In genomic region chrX:75273483-75273882, GRCh38 we compare ENCODE assay signal across 8 cellular contexts. TPM values are rescaled to one million over a fixed set of nuclear protein-coding genes. Genes with fewer than 3 reads are reported as not detected.
DNase-seq lines count a peak whose midpoint lies in the region; ATAC-seq and TF ChIP-seq lines count a peak whose summit lies in the region.

No MANE protein-coding gene starts in this region.

- peak in 1 of 5 donors; percentile 57 for DNase-seq in CD4-positive, alpha-beta memory T cell
- DNase-seq in M059J (ENCODE audit: low read depth) (peak; percentile 28), chondrocyte (ENCODE audit: low spot score) (no peak), hepatic stellate cell (ENCODE audit: low spot score) (no peak), activated gamma-delta T cell (lab: John Stamatoyannopoulos, UW) (no peak), G401 (ENCODE audit: low spot score) (no peak)

- H3K36me3 ChIP-seq in CD4-positive, alpha-beta memory T cell (ENCODE audit: insufficient read depth, low read length): no peaks in the 10 kb centered on the region
- H3K36me3 ChIP-seq in mesodermal cell (ENCODE audit: control insufficient read depth, insufficient read depth, low read length): no peaks in the 10 kb centered on the region

- H3K9me3 ChIP-seq in CD4-positive, alpha-beta memory T cell (ENCODE audit: control insufficient read depth in 1 of 2, low read length in 2 of 2): no peaks in the 10 kb centered on the region
- no peaks in the 10 kb centered on the region for H3K9me3 ChIP-seq in mesodermal cell (ENCODE audit: control insufficient read depth, low read length)

- WGBS in mesodermal cell (ENCODE audit: insufficient coverage in 2 of 2), 2 experiments: 60 to 73% methylated on average over 2 to 3 of the region's 7 CpGs

- no peaks in the 10 kb centered on the region for H3K9me3 Mint-ChIP-seq in CD4-positive, alpha-beta memory T cell
- peaks cover 24% of the 10 kb centered on the region for H3K9me3 Mint-ChIP-seq in chondrocyte (ENCODE audit: low read depth)

- peak overlapping the region; percentile 91 to 98 (median 94) for H3K27ac Mint-ChIP-seq in CD4-positive, alpha-beta memory T cell
- H3K27ac Mint-ChIP-seq in chondrocyte (ENCODE audit: unreplicated experiment): peak overlapping the region; percentile 97

- POLR2A ChIA-PET in CD4-positive, alpha-beta memory T cell (lab: Charles Lee; ENCODE audit: partially characterized antibody): interaction anchor here (1.3 to 1.9 kb wide), 6 partner anchors 10 to 982 kb away, joined by 4 to 13 read pairs (median 4); partner anchors contain the start of genes ABCB7, PBDC1 and RLIM

- H3K4me3 Mint-ChIP-seq in CD4-positive, alpha-beta memory T cell: peak overlapping the region; percentile 88 to 97 (median 94)
- peak overlapping the region; percentile 86 for H3K4me3 Mint-ChIP-seq in chondrocyte (ENCODE audit: unreplicated experiment)

- in situ Hi-C loops in G401 (cut with HindIII; ENCODE audit: low sequenced_read_pairs): no loop called here

- H3K27ac ChIP-seq in CD4-positive, alpha-beta memory T cell (ENCODE audit: low read depth, low read length): peak overlapping the region; percentile 83
- H3K27ac ChIP-seq in mesodermal cell (ENCODE audit: low read depth, low read length, severe bottlenecking): peak overlapping the region; percentile 45

- CTCF ChIA-PET in CD4-positive, alpha-beta memory T cell (lab: Charles Lee; ENCODE audit: partially characterized antibody): interaction anchor here (0.8 to 1.1 kb wide), 2 partner anchors 15 to 19 kb away, joined by 3 read pairs; no protein-coding TSS in a partner anchor

- H3K27me3 Mint-ChIP-seq in CD4-positive, alpha-beta memory T cell: no peaks in the 10 kb centered on the region
- no peaks in the 10 kb centered on the region for H3K27me3 Mint-ChIP-seq in chondrocyte (ENCODE audit: low read depth)

- H3K4me3 ChIP-seq in CD4-positive, alpha-beta memory T cell (ENCODE audit: low read length in 2 of 2): peak overlapping the region; percentile 31 to 64
- peak overlapping the region; percentile 61 for H3K4me3 ChIP-seq in mesodermal cell (ENCODE audit: extremely low read depth, insufficient read depth, low read length, poor library complexity, severe bottlenecking)

- H3K4me1 Mint-ChIP-seq in CD4-positive, alpha-beta memory T cell: peaks cover 20 to 57% (median 41%) of the 10 kb centered on the region in 4 donors
- H3K4me1 Mint-ChIP-seq in chondrocyte (ENCODE audit: low read depth): peaks cover 34% of the 10 kb centered on the region

- H3K4me1 ChIP-seq in CD4-positive, alpha-beta memory T cell (ENCODE audit: insufficient read depth, low read length): peaks cover 43% of the 10 kb centered on the region
- H3K4me1 ChIP-seq in mesodermal cell (ENCODE audit: control insufficient read depth, insufficient read depth, low read length, poor library complexity, severe bottlenecking): peaks cover 7% of the 10 kb centered on the region

- H3K36me3 Mint-ChIP-seq in CD4-positive, alpha-beta memory T cell: peaks cover 0 to 10% of the 10 kb centered on the region in 2 donors
- H3K36me3 Mint-ChIP-seq in chondrocyte (ENCODE audit: low read depth): no peaks in the 10 kb centered on the region

- ATAC-seq in GM21447 (IDR thresholded peaks at IDR 0.05; ENCODE audit: unreplicated experiment): peak; percentile 4

- TF ChIP-seq CTCF in chondrocyte (IDR thresholded peaks at IDR 0.05): no peak

- H3K27me3 ChIP-seq in CD4-positive, alpha-beta memory T cell (ENCODE audit: insufficient read depth, low read length): no peaks in the 10 kb centered on the region

- intact Hi-C loops in CD4-positive, alpha-beta memory T cell (cut with micrococcal nuclease): loop anchor here (5.0 to 10.0 kb wide), 3 partner anchors 249 to 1151 kb away; partner anchors contain the start of genes MAGEE1 and ZDHHC15

RNA-seq across cellular contexts. Expression of gene UPRT, which starts 0.4 kb away (rescaled TPM):
- 10 to 100 TPM; 22.0 to 23.4 TPM for total RNA-seq in CD4-positive, alpha-beta memory T cell
- polyA plus RNA-seq in CD4-positive, alpha-beta memory T cell: 10 to 100 TPM; 17.8 to 34.4 TPM
- total RNA-seq in M059J (2014; rRNA removed; shearing (Covaris generic)): 16.8 and 31.5 TPM in 2 replicates
- 11.7 to 12.8 TPM (median 11.7 TPM) in 3 replicates for total RNA-seq in chondrocyte
- polyA plus RNA-seq in mesodermal cell (2013, experiment 1 of 2): 9.8 TPM
- 10.8 TPM for polyA plus RNA-seq in mesodermal cell (2013, experiment 2 of 2)
- 4.3 and 8.5 TPM in 2 replicates for total RNA-seq in G401 (2014; rRNA removed; shearing (Covaris generic))
